Comparison of ENCODE assay signal across 21 cellular contexts in the genomic region with DNA sequence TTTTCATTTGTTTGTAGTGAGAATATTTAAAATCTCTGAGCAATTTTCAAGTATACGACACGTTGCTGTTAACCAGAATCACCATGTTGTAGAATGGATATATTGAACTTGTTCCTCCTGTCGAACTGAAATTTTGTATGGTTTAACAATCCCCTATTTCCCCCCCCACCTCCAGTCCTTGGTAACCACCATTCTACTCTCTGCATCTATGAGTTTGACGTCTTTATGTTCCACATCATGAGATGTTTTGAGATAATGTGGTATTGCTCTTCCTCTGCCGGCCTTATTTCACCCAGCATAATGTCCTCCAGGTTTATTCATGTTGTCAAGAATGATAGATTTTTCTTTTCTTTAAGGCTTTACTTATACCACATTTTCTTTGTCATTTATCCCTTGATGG. TPM values are rescaled to one million over a fixed set of nuclear protein-coding genes. Genes with fewer than 3 reads are reported as not detected.
DNase-seq lines count a peak whose midpoint lies in the region; ATAC-seq, FAIRE-seq and TF ChIP-seq lines count a peak whose summit lies in the region.
"Had no signal": no experiment of that assay in that cellular context is flagged by ENCODE, and none has a peak within 500 bp of the region (broad histone marks: within the 10 kb centered on the region; RNA-seq: fewer than 3 reads in every experiment).

No MANE protein-coding gene starts in this region.

- H3K4me3 Mint-ChIP-seq in activated CD8-positive, alpha-beta memory T cell treated with anti-CD3 and anti-CD28 coated beads, Interleukin-2, amount 10 ng/mL, durations not matched to agents 7 days and 5 days = no peak overlapping the region
- H3K4me3 Mint-ChIP-seq in CD8-positive, alpha-beta T cell = peak overlapping the region; percentile 6
- peak overlapping the region; percentile 9 for H3K4me3 Mint-ChIP-seq in activated T-helper 17 cell treated with anti-CD3 and anti-CD28 coated beads, Interleukin-2, amount 50 U/mL, for 72 hours
- peak overlapping the region; percentile 4 to 71 (median 42) for H3K4me3 Mint-ChIP-seq in naive thymus-derived CD8-positive, alpha-beta T cell
- H3K4me3 Mint-ChIP-seq: H9 had no signal

- CTCF ChIA-PET in activated CD8-positive, alpha-beta memory T cell treated with anti-CD3 and anti-CD28 coated beads, Interleukin-2, amount 10 ng/mL, durations not matched to agents 7 days and 5 days (lab: Charles Lee) = interaction anchor here (1.4 to 1.6 kb wide), 2 partner anchors 10 kb away, joined by 3 to 4 read pairs; no protein-coding TSS in a partner anchor
- CTCF ChIA-PET in CD8-positive, alpha-beta T cell (lab: Charles Lee) = interaction anchor here (0.6 to 11.9 kb wide), 4 partner anchors 17 to 395 kb away, joined by 3 to 179 read pairs (median 8); partner anchors contain the start of gene PRKCQ

- no peaks in the 10 kb centered on the region for H3K9me3 ChIP-seq in CD8-positive, alpha-beta T cell (ENCODE audit: low read length)

- peak; percentile 58 for ATAC-seq in activated CD8-positive, alpha-beta memory T cell treated with anti-CD3 and anti-CD28 coated beads, Interleukin-2, amount 10 ng/mL, durations not matched to agents 7 days and 5 days
- peak; percentile 66 for ATAC-seq in CD8-positive, alpha-beta T cell
- ATAC-seq in activated T-helper 17 cell treated with anti-CD3 and anti-CD28 coated beads, Interleukin-2, amount 50 U/mL, for 72 hours (replicated peaks) = no peak
- peak; percentile 64 to 82 for ATAC-seq in naive thymus-derived CD8-positive, alpha-beta T cell
- ATAC-seq in GM18861 (IDR thresholded peaks at IDR 0.05; ENCODE audit: unreplicated experiment) = no peak

- in situ Hi-C loops in ACHN (cut with HindIII; ENCODE audit: low pct_ligation_motif_present, low pct_unique_long_range_greater_than_20kb, low sequenced_read_pairs) = no loop called here

- H3K9me3 Mint-ChIP-seq in activated CD8-positive, alpha-beta memory T cell treated with anti-CD3 and anti-CD28 coated beads, Interleukin-2, amount 10 ng/mL, durations not matched to agents 7 days and 5 days (ENCODE audit: low read depth) = no peaks in the 10 kb centered on the region
- no peaks in the 10 kb centered on the region for H3K9me3 Mint-ChIP-seq in CD8-positive, alpha-beta T cell
- peaks cover 9% of the 10 kb centered on the region for H3K9me3 Mint-ChIP-seq in activated T-helper 17 cell treated with anti-CD3 and anti-CD28 coated beads, Interleukin-2, amount 50 U/mL, for 72 hours
- peaks cover 0 to 2% (median 0%) of the 10 kb centered on the region in 9 donors for H3K9me3 Mint-ChIP-seq in naive thymus-derived CD8-positive, alpha-beta T cell

- peaks cover 76% of the 10 kb centered on the region for H3K4me1 Mint-ChIP-seq in activated CD8-positive, alpha-beta memory T cell treated with anti-CD3 and anti-CD28 coated beads, Interleukin-2, amount 10 ng/mL, durations not matched to agents 7 days and 5 days
- H3K4me1 Mint-ChIP-seq in CD8-positive, alpha-beta T cell (ENCODE audit: low read depth) = peaks cover 91% of the 10 kb centered on the region
- H3K4me1 Mint-ChIP-seq in activated T-helper 17 cell treated with anti-CD3 and anti-CD28 coated beads, Interleukin-2, amount 50 U/mL, for 72 hours = peaks cover 58% of the 10 kb centered on the region
- H3K4me1 Mint-ChIP-seq in naive thymus-derived CD8-positive, alpha-beta T cell = peaks cover 49 to 91% (median 88%) of the 10 kb centered on the region in 4 donors

- intact Hi-C loops in CD8-positive, alpha-beta T cell (cut with DNase I, micrococcal nuclease) = loop anchor here in 1 of 2 experiments (10.0 kb wide), 1 partner anchor 393 kb away; the partner anchor contains the start of gene PFKFB3

- H3K27ac ChIP-seq in CD8-positive, alpha-beta T cell (ENCODE audit: low read depth, low read length) = peak overlapping the region; percentile 41

- H3K4me3 ChIP-seq in CD8-positive, alpha-beta T cell (ENCODE audit: low read depth, low read length) = no peak overlapping the region

- peaks cover 33% of the 10 kb centered on the region for H3K36me3 Mint-ChIP-seq in activated CD8-positive, alpha-beta memory T cell treated with anti-CD3 and anti-CD28 coated beads, Interleukin-2, amount 10 ng/mL, durations not matched to agents 7 days and 5 days
- peaks cover 37% of the 10 kb centered on the region for H3K36me3 Mint-ChIP-seq in CD8-positive, alpha-beta T cell
- peaks cover 20% of the 10 kb centered on the region for H3K36me3 Mint-ChIP-seq in activated T-helper 17 cell treated with anti-CD3 and anti-CD28 coated beads, Interleukin-2, amount 50 U/mL, for 72 hours (ENCODE audit: low read depth)
- peaks cover 0 to 20% (median 20%) of the 10 kb centered on the region in 3 donors for H3K36me3 Mint-ChIP-seq in naive thymus-derived CD8-positive, alpha-beta T cell

- H3K27me3 ChIP-seq in CD8-positive, alpha-beta T cell (ENCODE audit: insufficient read depth, low read length) = no peaks in the 10 kb centered on the region

- no peak for FAIRE-seq in HTR-8/SVneo (lab: Jason Lieb, UNC)
- FAIRE-seq: GM12892, GM19239 had no signal

- H3K27me3 Mint-ChIP-seq in activated CD8-positive, alpha-beta memory T cell treated with anti-CD3 and anti-CD28 coated beads, Interleukin-2, amount 10 ng/mL, durations not matched to agents 7 days and 5 days = no peaks in the 10 kb centered on the region
- no peaks in the 10 kb centered on the region for H3K27me3 Mint-ChIP-seq in CD8-positive, alpha-beta T cell (ENCODE audit: low read depth)
- H3K27me3 Mint-ChIP-seq in activated T-helper 17 cell treated with anti-CD3 and anti-CD28 coated beads, Interleukin-2, amount 50 U/mL, for 72 hours = no peaks in the 10 kb centered on the region
- no peaks in the 10 kb centered on the region for H3K27me3 Mint-ChIP-seq in naive thymus-derived CD8-positive, alpha-beta T cell

- TF ChIP-seq CTCF in CD8-positive, alpha-beta T cell (IDR thresholded peaks at IDR 0.05) = no peak

- POLR2A ChIA-PET in CD8-positive, alpha-beta T cell (lab: Charles Lee) = interaction anchor here (0.6 to 1.4 kb wide), 6 partner anchors 17 to 1011 kb away, joined by 3 to 5 read pairs (median 4); no protein-coding TSS in a partner anchor
- POLR2A ChIA-PET in naive thymus-derived CD8-positive, alpha-beta T cell (lab: Charles Lee) = interaction anchor here (1.2 to 15.7 kb wide), 3 partner anchors 8 to 67 kb away, joined by 3 to 350 read pairs (median 3); partner anchors contain the start of gene PRKCQ

- peak overlapping the region; percentile 62 for H3K27ac Mint-ChIP-seq in activated CD8-positive, alpha-beta memory T cell treated with anti-CD3 and anti-CD28 coated beads, Interleukin-2, amount 10 ng/mL, durations not matched to agents 7 days and 5 days
- peak overlapping the region; percentile 88 for H3K27ac Mint-ChIP-seq in CD8-positive, alpha-beta T cell
- peak overlapping the region; percentile 25 for H3K27ac Mint-ChIP-seq in activated T-helper 17 cell treated with anti-CD3 and anti-CD28 coated beads, Interleukin-2, amount 50 U/mL, for 72 hours
- peak overlapping the region; percentile 70 to 99 (median 93) for H3K27ac Mint-ChIP-seq in naive thymus-derived CD8-positive, alpha-beta T cell
- H3K27ac Mint-ChIP-seq: H9 had no signal

- no peaks in the 10 kb centered on the region for H3K36me3 ChIP-seq in CD8-positive, alpha-beta T cell (ENCODE audit: insufficient read depth, low read length)

- DNase-seq in activated CD8-positive, alpha-beta memory T cell treated with anti-CD3 and anti-CD28 coated beads, Interleukin-2, amount 10 ng/mL, durations not matched to agents 7 days and 5 days = no peak
- no peak for DNase-seq in activated CD8-positive, alpha-beta memory T cell treated with anti-CD3 and anti-CD28 coated beads, Interleukin-2, amount 50 U/mL, for 4 hours
- DNase-seq in CD8-positive, alpha-beta T cell = peak in 1 of 7 experiments; percentile 46
- DNase-seq in naive thymus-derived CD8-positive, alpha-beta T cell = peak in 5 of 10 donors; percentile 50 to 81 (median 72)
- DNase-seq in ACHN (no peak), HTR-8/SVneo (ENCODE audit: insufficient read length, low spot score) (no peak)
- DNase-seq: AML-193, DND-41, GDM1, H9, Karpas-422, MM.1S, NCI-H1105, NCI-H1694 treated with DMSO at 0.1 percent for 48 hours, NCI-H446, NCI-H748 treated with DMSO at 0.1 percent for 48 hours had no signal

- peaks cover 93% of the 10 kb centered on the region for H3K4me1 ChIP-seq in CD8-positive, alpha-beta T cell (ENCODE audit: insufficient read depth, low read length)

RNA-seq across cellular contexts. Expression of gene PRKCQ, which starts 17.4 kb away (rescaled TPM):
- 10 to 100 TPM; 51.0 to 58.7 TPM for total RNA-seq in activated CD8-positive, alpha-beta memory T cell treated with anti-CD3 and anti-CD28 coated beads, Interleukin-2, amount 10 ng/mL, durations not matched to agents 7 days and 5 days
- 10 to 100 TPM; 26.3 to 26.6 TPM for total RNA-seq in CD8-positive, alpha-beta T cell
- total RNA-seq in activated T-helper 17 cell treated with anti-CD3 and anti-CD28 coated beads, Interleukin-2, amount 50 U/mL, for 72 hours = 10 to 100 TPM; 35.3 to 37.8 TPM
- total RNA-seq in naive thymus-derived CD8-positive, alpha-beta T cell = 10 to 100 TPM; 59.3 to 60.0 TPM
- polyA plus RNA-seq in naive thymus-derived CD8-positive, alpha-beta T cell = 10 to 100 TPM; 30.9 to 51.6 (median 37.6) TPM
- total RNA-seq: A673 had no signal

Comparison
In these comparisons a context has a peak if more than half of its experiments do, and no peak if none do; other contexts are left out.
1. ATAC-seq: peak in activated CD8-positive, alpha-beta memory T cell treated with anti-CD3 and anti-CD28 coated beads, Interleukin-2, amount 10 ng/mL, durations not matched to agents 7 days and 5 days (single experiment), CD8-positive, alpha-beta T cell (single experiment) and naive thymus-derived CD8-positive, alpha-beta T cell (2 of 2); none in activated T-helper 17 cell treated with anti-CD3 and anti-CD28 coated beads, Interleukin-2, amount 50 U/mL, for 72 hours (single experiment) and GM18861 (single experiment).
2. H3K27ac Mint-ChIP-seq: peak in every context shown above with its lines; median percentile 93 in naive thymus-derived CD8-positive, alpha-beta T cell; 88 in CD8-positive, alpha-beta T cell; 62 in activated CD8-positive, alpha-beta memory T cell treated with anti-CD3 and anti-CD28 coated beads, Interleukin-2, amount 10 ng/mL, durations not matched to agents 7 days and 5 days; 25 in activated T-helper 17 cell treated with anti-CD3 and anti-CD28 coated beads, Interleukin-2, amount 50 U/mL, for 72 hours.